Comparison of ENCODE assay signal across 1 cellular context in genomic region chr2:54675738-54676137, GRCh38.
A peak's percentile ranks its signal among the peaks of the same experiment; 100 is the strongest.
TF ChIP-seq lines count a peak whose summit lies in the region.

No MANE protein-coding gene starts in this region.

TF ChIP-seq in K562, 482 proteins besides CTCF, POLR2A, EP300 and RAD21:
- no peak for TF ChIP-seq ZNF212 (CRISPR knock-in tag; IDR thresholded peaks at IDR 0.05)
- TF ChIP-seq ZKSCAN8 (CRISPR knock-in tag; IDR thresholded peaks at IDR 0.05), result peak; percentile 75; the same call in 1 of the 2 replicates
TF ChIP-seq in K562: peak in this region for 1.
